9 cellular contexts compared by ENCODE assay signal in the genomic region with DNA sequence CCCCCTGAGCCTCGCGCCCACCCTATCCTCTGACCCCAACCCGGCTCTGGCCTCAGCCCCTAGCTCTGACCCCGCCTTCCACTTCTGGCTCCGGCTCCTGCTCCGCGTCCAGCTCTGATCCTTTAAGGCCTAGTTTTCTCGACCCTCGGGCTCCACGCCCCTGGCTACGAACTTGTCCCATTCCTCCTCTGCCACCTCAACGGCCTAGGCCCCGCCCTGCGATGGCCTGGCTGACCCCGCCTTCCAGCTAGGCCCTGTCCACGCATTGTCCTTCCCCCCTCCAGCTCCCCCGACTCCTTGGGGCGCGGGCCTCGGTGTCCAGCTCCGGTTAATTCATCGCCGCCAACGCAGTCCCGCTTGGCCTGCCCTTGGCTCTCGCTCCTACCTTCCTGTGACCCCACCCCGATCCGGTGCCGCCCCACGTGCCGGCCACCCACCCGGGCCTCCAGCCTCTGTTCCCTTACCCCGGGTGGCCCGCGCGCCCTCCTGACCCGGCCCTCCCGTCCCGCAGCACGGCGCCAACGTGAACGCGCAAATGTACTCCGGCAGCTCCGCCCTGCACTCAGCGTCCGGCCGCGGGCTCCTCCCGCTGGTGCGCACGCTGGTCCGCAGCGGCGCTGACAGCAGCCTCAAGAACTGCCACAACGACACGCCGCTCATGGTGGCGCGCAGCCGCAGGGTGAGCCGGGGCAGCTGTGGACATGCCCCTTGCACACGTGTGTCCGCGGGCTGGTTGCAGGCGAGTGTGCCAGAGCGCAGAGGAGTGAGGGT. TPM values are rescaled to one million over a fixed set of nuclear protein-coding genes. Genes with fewer than 3 reads are reported as not detected.
DNase-seq lines count a peak whose midpoint lies in the region; ATAC-seq, FAIRE-seq and TF ChIP-seq lines count a peak whose summit lies in the region.
"Had no signal": no experiment of that assay in that cellular context is flagged by ENCODE, and none has a peak within 500 bp of the region (broad histone marks: within the 10 kb centered on the region; RNA-seq: fewer than 3 reads in every experiment).

No MANE protein-coding gene starts in this region.

- H3K27me3 ChIP-seq in SK-N-SH (ENCODE audit: insufficient read depth) (no peaks in the 10 kb centered on the region), H1 (replicated peaks in 1 of 4; ENCODE audit: control insufficient read depth in 3 of 4, extremely low read depth in 1 of 4, insufficient read depth in 3 of 4, low read length in 3 of 4) (peaks cover 26 to 46% (median 42%) of the 10 kb centered on the region in 4 experiments), mesenchymal stem cell (ENCODE audit: control insufficient read depth in 1 of 2, insufficient read depth in 1 of 2, low read length in 2 of 2) (no peaks in the 10 kb centered on the region), testis (no peaks in the 10 kb centered on the region)

- H3K4me3 ChIP-seq in SK-N-SH (ENCODE audit: low read depth in 2 of 2, low read length in 1 of 2) (peak overlapping the region in 1 of 2 experiments; percentile 28; a peak in 2 of 4 replicates), H1 (ENCODE audit: extremely low read depth in 1 of 4, insufficient read depth in 2 of 4, low read depth in 3 of 4, low read length in 4 of 4) (peak overlapping the region; percentile 42 to 66 (median 54)), mesenchymal stem cell (ENCODE audit: insufficient read depth in 1 of 2, low read depth in 1 of 2, low read length in 2 of 2) (peak overlapping the region; percentile 49 to 72), testis (peak overlapping the region; percentile 22 to 60)

- peak; percentile 87 for DNase-seq in SK-N-SH
- DNase-seq in H1 (ENCODE audit: low read depth in 1 of 2, low spot score in 2 of 2) = peak in 1 of 2 experiments; percentile 77
- peak; percentile 88 for DNase-seq in mesenchymal stem cell
- DNase-seq in testis = peak; percentile 78
- no peak for DNase-seq in GM10248 (ENCODE audit: extremely low spot score)

- 0 out of 2 replicates have a peak, but pooled peaks cover 5% of the 10 kb centered on the region for H3K79me2 ChIP-seq in SK-N-SH (ENCODE audit: insufficient read depth)
- no peaks in the 10 kb centered on the region for H3K79me2 ChIP-seq in H1 (ENCODE audit: control insufficient read depth in 1 of 2, insufficient read depth in 2 of 2, low read length in 2 of 2)

- ATAC-seq in SK-N-SH treated with all-trans-retinoic acid at 6 μM for 48 hours (no peak), GM19351 (IDR thresholded peaks at IDR 0.05; ENCODE audit: unreplicated experiment) (no peak)
- no peak for ATAC-seq in activated T-helper 17 cell treated with anti-CD3 and anti-CD28 coated beads, Interleukin-2, amount 50 U/mL, for 72 hours (replicated peaks)

- no peaks in the 10 kb centered on the region for H3K9me3 Mint-ChIP-seq in activated T-helper 17 cell treated with anti-CD3 and anti-CD28 coated beads, Interleukin-2, amount 50 U/mL, for 72 hours

- no peaks in the 10 kb centered on the region for H3K9me3 ChIP-seq in SK-N-SH
- no peaks in the 10 kb centered on the region for H3K9me3 ChIP-seq in H1 (ENCODE audit: insufficient read depth in 2 of 2, low read depth in 1 of 2, low read length in 1 of 2)
- no peaks in the 10 kb centered on the region for H3K9me3 ChIP-seq in mesenchymal stem cell (ENCODE audit: control insufficient read depth, low read length)
- H3K9me3 ChIP-seq in testis = no peaks in the 10 kb centered on the region

- H4K20me1 ChIP-seq in SK-N-SH (ENCODE audit: insufficient read depth) = peaks cover under 1% of the 10 kb centered on the region; the same call in 1 of the 2 replicates
- peaks cover 0 to 6% of the 10 kb centered on the region in 2 experiments for H4K20me1 ChIP-seq in H1 (replicated peaks in 1 of 2; ENCODE audit: control insufficient read depth in 1 of 2, insufficient read depth in 2 of 2, low read length in 2 of 2)

- H3K27ac Mint-ChIP-seq in activated T-helper 17 cell treated with anti-CD3 and anti-CD28 coated beads, Interleukin-2, amount 50 U/mL, for 72 hours = no peak overlapping the region

- peak overlapping the region; percentile 7; the same call in 1 of the 2 replicates for H4K8ac ChIP-seq in H1 (ENCODE audit: extremely low read depth, insufficient read depth, low read length)
- H4K8ac ChIP-seq in mesenchymal stem cell (ENCODE audit: low read length) = peak overlapping the region; percentile 74

- no peak overlapping the region for H4K91ac ChIP-seq in H1 (replicated peaks; ENCODE audit: insufficient read length, low read length)
- H4K91ac ChIP-seq in mesenchymal stem cell (ENCODE audit: low read length) = peak overlapping the region; percentile 67

- no peak overlapping the region for H3K4me2 ChIP-seq in SK-N-SH
- peak overlapping the region; percentile 81 to 100 for H3K4me2 ChIP-seq in H1 (ENCODE audit: insufficient read depth in 1 of 2, low read depth in 2 of 2, low read length in 2 of 2)
- H3K4me2 ChIP-seq in mesenchymal stem cell (ENCODE audit: low read length, poor library complexity, severe bottlenecking) = peak overlapping the region; percentile 79

- POLR2A ChIA-PET in SK-N-SH (lab: Yijun Ruan, JAX) (interaction anchor here (1.6 kb wide), 1 partner anchor 36 kb away, joined by 3 read pairs; no protein-coding TSS in a partner anchor), H1 (lab: Charles Lee; ENCODE audit: partially characterized antibody) (interaction anchor here (0.6 to 2.5 kb wide), 8 partner anchors 13 to 75 kb away, joined by 3 to 7 read pairs (median 4); a partner anchor contains a TSS), GM10248 (lab: Yijun Ruan, JAX) (interaction anchor here (0.8 kb wide), 1 partner anchor 8 kb away, joined by 3 read pairs; no protein-coding TSS in a partner anchor)

- no peak overlapping the region for H3K4me3 Mint-ChIP-seq in activated T-helper 17 cell treated with anti-CD3 and anti-CD28 coated beads, Interleukin-2, amount 50 U/mL, for 72 hours

- TF ChIP-seq POLR2A in H1 (IDR thresholded peaks at IDR 0.05; ENCODE audit: control extremely low read depth in 1 of 2, low read depth in 2 of 2, low read length in 2 of 2) (no peak), testis (IDR thresholded peaks at IDR 0.05) (no peak)

- H3K23me2 ChIP-seq in H1 (ENCODE audit: low read depth, low read length) = peaks cover 29% of the 10 kb centered on the region

- 87% methylated on average over 47 of the region's 68 CpGs for WGBS in SK-N-SH (ENCODE audit: low lambda C conversion rate)
- WGBS in H1 (ENCODE audit: extremely low coverage in 1 of 2, insufficient coverage in 1 of 2, insufficient read length in 1 of 2, insufficient replicate concordance in 2 of 2, low coverage in 1 of 2, low lambda C conversion rate in 2 of 2, missing lambda C conversion rate in 1 of 2), 2 experiments = 1% methylated on average over 50 of the region's 68 CpGs; no CpG with 5 or more reads in 1 of the 2 experiments
- under 1% methylated on average over 68 of the region's 68 CpGs for WGBS in mesenchymal stem cell
- WGBS in testis, 2 donors = 27 to 31% methylated on average over 43 to 68 of the region's 68 CpGs

- peaks cover 84% of the 10 kb centered on the region for H3K36me3 Mint-ChIP-seq in activated T-helper 17 cell treated with anti-CD3 and anti-CD28 coated beads, Interleukin-2, amount 50 U/mL, for 72 hours (ENCODE audit: low read depth)

- no peak overlapping the region for H2AK5ac ChIP-seq in H1 (ENCODE audit: low read depth, low read length)
- H2AK5ac ChIP-seq in mesenchymal stem cell (ENCODE audit: low read length, severe bottlenecking) = no peak overlapping the region

- no peak overlapping the region for H2BK20ac ChIP-seq in H1 (ENCODE audit: low read length)

- TF ChIP-seq EP300 in SK-N-SH (IDR thresholded peaks at IDR 0.05; ENCODE audit: borderline replicate concordance in 1 of 2, low read depth in 1 of 2, low read length in 1 of 2) (no peak), H1 (IDR thresholded peaks at IDR 0.05; ENCODE audit: borderline replicate concordance in 1 of 2, low read depth in 2 of 2, low read length in 2 of 2) (no peak)

- CTCF ChIA-PET in SK-N-SH (lab: Yijun Ruan, JAX) = interaction anchor here (0.9 to 8.7 kb wide), 10 partner anchors 9 to 101 kb away, joined by 3 to 86 read pairs (median 4); no protein-coding TSS in a partner anchor
- CTCF ChIA-PET in H1 (lab: Charles Lee; ENCODE audit: partially characterized antibody) = interaction anchor here (0.5 to 2.5 kb wide), 19 partner anchors 8 to 411 kb away, joined by 3 to 34 read pairs (median 4); no protein-coding TSS in a partner anchor
- CTCF ChIA-PET in GM10248 (lab: Yijun Ruan, JAX) = interaction anchor here (1.0 to 1.2 kb wide), 5 partner anchors 8 to 34 kb away, joined by 3 to 6 read pairs (median 4); no protein-coding TSS in a partner anchor

- H3F3A ChIP-seq in SK-N-SH (replicated peaks; ENCODE audit: insufficient read depth) = peaks cover 10% of the 10 kb centered on the region

- H3K4me1 ChIP-seq in SK-N-SH (ENCODE audit: control insufficient read depth in 1 of 2, insufficient read depth in 2 of 2, low read depth in 1 of 2, low read length in 1 of 2) (peaks cover 18 to 21% of the 10 kb centered on the region in 2 experiments; a peak in 3 of 4 replicates), H1 (replicated peaks in 1 of 4; ENCODE audit: control insufficient read depth in 3 of 4, insufficient read depth in 4 of 4, low read length in 3 of 4) (peaks cover 12 to 38% (median 17%) of the 10 kb centered on the region in 4 experiments), mesenchymal stem cell (ENCODE audit: control insufficient read depth, insufficient read depth, low read depth, low read length) (peaks cover 55% of the 10 kb centered on the region), testis (peaks cover 39% of the 10 kb centered on the region)

- H3K9ac ChIP-seq in SK-N-SH = no peak overlapping the region
- H3K9ac ChIP-seq in H1 (replicated peaks in 1 of 4; ENCODE audit: extremely low read depth in 1 of 4, low read depth in 3 of 4, low read length in 3 of 4) = 0 out of 7 replicates have a peak overlapping the region, but pooled peaks of 2 of the 4 experiments have one; percentile 1 to 24
- H3K9ac ChIP-seq in mesenchymal stem cell (ENCODE audit: low read length) = peak overlapping the region; percentile 75

- H2BK120ac ChIP-seq in H1 (replicated peaks; ENCODE audit: low read depth, low read length) (no peak overlapping the region), mesenchymal stem cell (ENCODE audit: low read depth, low read length) (peak overlapping the region; percentile 44)

- H3K56ac ChIP-seq in H1 (replicated peaks; ENCODE audit: insufficient read length, low read depth, low read length) = no peak overlapping the region

- no peak overlapping the region for H4K5ac ChIP-seq in H1 (ENCODE audit: insufficient read length, low read depth, low read length)

- H3K9me2 ChIP-seq in SK-N-SH = no peaks in the 10 kb centered on the region

- no peak overlapping the region for H3K27ac ChIP-seq in SK-N-SH (ENCODE audit: low read depth in 2 of 2, low read length in 1 of 2)
- no peak overlapping the region for H3K27ac ChIP-seq in H1 (ENCODE audit: low read depth, low read length)
- no peak overlapping the region for H3K27ac ChIP-seq in mesenchymal stem cell (ENCODE audit: low read length, poor library complexity, severe bottlenecking)
- H3K27ac ChIP-seq in testis = peak overlapping the region; percentile 69 to 83

- TF ChIP-seq CTCF in SK-N-SH (IDR thresholded peaks at IDR 0.05) (no peak), H1 (IDR thresholded peaks at IDR 0.05; ENCODE audit: control extremely low read depth in 1 of 3, insufficient read depth in 1 of 3, low read depth in 1 of 3, low read length in 3 of 3) (peak in 2 of 3 experiments; percentile 4 to 17; a peak in 2 of 4 replicates), testis (IDR thresholded peaks at IDR 0.05) (no peak), GM10248 (IDR thresholded peaks at IDR 0.05; ENCODE audit: control extremely low read depth, extremely low read depth, low read depth, missing control alignments) (no peak)

- peak overlapping the region; percentile 90; the same call in 1 of the 2 replicates for H2BK12ac ChIP-seq in H1 (ENCODE audit: low read depth, low read length)
- peak overlapping the region; percentile 61 to 88 for H2BK12ac ChIP-seq in mesenchymal stem cell (ENCODE audit: low read length in 2 of 2)

- H3K23ac ChIP-seq in H1 (ENCODE audit: insufficient read length) (no peak overlapping the region), mesenchymal stem cell (ENCODE audit: low read length in 2 of 2) (peak overlapping the region in 1 of 2 experiments; percentile 16)

- no peaks in the 10 kb centered on the region for H3K79me1 ChIP-seq in H1 (ENCODE audit: low read depth, low read length)
- H3K79me1 ChIP-seq in mesenchymal stem cell (replicated peaks; ENCODE audit: low read length, poor library complexity, severe bottlenecking) = peaks cover 2% of the 10 kb centered on the region

- H3K36me3 ChIP-seq in SK-N-SH (replicated peaks in 1 of 2; ENCODE audit: control insufficient read depth in 1 of 2, insufficient read depth in 2 of 2, low read length in 1 of 2) (peaks cover 19 to 21% of the 10 kb centered on the region in 2 experiments), H1 (ENCODE audit: control insufficient read depth in 2 of 4, insufficient read depth in 4 of 4, low read length in 3 of 4) (no peaks in the 10 kb centered on the region), mesenchymal stem cell (ENCODE audit: control insufficient read depth in 1 of 2, insufficient read depth in 2 of 2, low read depth in 1 of 2, low read length in 2 of 2) (peaks cover 34 to 53% of the 10 kb centered on the region in 2 experiments), testis (ENCODE audit: low read depth, missing control alignments) (no peaks in the 10 kb centered on the region)

- no peak overlapping the region for H3K14ac ChIP-seq in H1 (ENCODE audit: insufficient read length)
- peak overlapping the region in 1 of 2 experiments; percentile 69 for H3K14ac ChIP-seq in mesenchymal stem cell (ENCODE audit: low read length in 2 of 2)

- H3K4ac ChIP-seq in H1 (replicated peaks; ENCODE audit: insufficient read length, low read depth, low read length) = no peak overlapping the region
- H3K4ac ChIP-seq in mesenchymal stem cell (ENCODE audit: low read depth in 1 of 2, low read length in 2 of 2) = peak overlapping the region; percentile 62 to 69

- H2AFZ ChIP-seq in SK-N-SH (ENCODE audit: low read depth) (no peak overlapping the region), H1 (ENCODE audit: low read length) (no peak overlapping the region), mesenchymal stem cell (ENCODE audit: low read depth, low read length) (no peak overlapping the region)

- no peaks in the 10 kb centered on the region for H3K27me3 Mint-ChIP-seq in activated T-helper 17 cell treated with anti-CD3 and anti-CD28 coated beads, Interleukin-2, amount 50 U/mL, for 72 hours

- H2BK15ac ChIP-seq in H1 (ENCODE audit: low read length) (peak overlapping the region; percentile 95; the same call in 1 of the 2 replicates), mesenchymal stem cell (ENCODE audit: low read depth, poor library complexity, severe bottlenecking) (peak overlapping the region; percentile 15)

- H2BK5ac ChIP-seq in H1 (ENCODE audit: low read depth, low read length) (peak overlapping the region; percentile 39; the same call in 1 of the 2 replicates), mesenchymal stem cell (ENCODE audit: low read depth, low read length, poor library complexity, severe bottlenecking) (no peak overlapping the region)

- H3K18ac ChIP-seq in H1 (ENCODE audit: extremely low read depth, low read length) (peak overlapping the region; percentile 83; the same call in 1 of the 2 replicates), mesenchymal stem cell (ENCODE audit: low read depth in 1 of 2, low read length in 2 of 2) (peak overlapping the region; percentile 74 to 98)

- no peak for TF ChIP-seq RAD21 in SK-N-SH (IDR thresholded peaks at IDR 0.05; ENCODE audit: low read length)
- no peak; a peak in 1 of 4 replicates for TF ChIP-seq RAD21 in H1 (IDR thresholded peaks at IDR 0.05 in 1 of 2, conservative IDR thresholded peaks at IDR 0.05 in 1 of 2; ENCODE audit: low read depth in 2 of 2, low read length in 2 of 2)

- FAIRE-seq in H1 (lab: Jason Lieb, UNC) = no peak
- FAIRE-seq: endometrium had no signal

- intact Hi-C loops in testis (cut with DNase I; ENCODE audit: low total_unique reads) = no loop called here

- peaks cover 10% of the 10 kb centered on the region for H3K4me1 Mint-ChIP-seq in activated T-helper 17 cell treated with anti-CD3 and anti-CD28 coated beads, Interleukin-2, amount 50 U/mL, for 72 hours

RNA-seq across cellular contexts. Expression of a gene that starts 9.4 kb away (rescaled TPM):
- 7.5 and 19.2 TPM in 2 replicates for polyA plus RNA-seq in SK-N-SH (2012; rRNA removed)
- polyA plus RNA-seq in SK-N-SH (2012; cell fraction: cytosol; rRNA removed) = 8.9 and 12.7 TPM in 2 replicates
- 49.3 and 90.0 TPM in 2 replicates for polyA plus RNA-seq in SK-N-SH (2012; cell fraction: nucleus; rRNA removed)
- 1.7 and 2.4 TPM in 2 replicates for total RNA-seq in H1 (2021; fragmentation: NEBNext Ultra II Directional; extraction: Animal tissue kit (Norgen Biotek cat#: 25700))
- 0.88 and 3.0 TPM in 2 replicates for polyA plus RNA-seq in H1 (2011; rRNA removed)
- polyA plus RNA-seq in H1 (2011; cell fraction: cytosol; rRNA removed) = 1.5 TPM
- 2.2 TPM for polyA plus RNA-seq in H1 (2011; cell fraction: nucleus; rRNA removed)
- 1.7 to 3.7 TPM (median 2.5 TPM) in 4 replicates for polyA plus RNA-seq in H1 (2012, experiment 1 of 2)
- 2.0 TPM for polyA plus RNA-seq in H1 (2012, experiment 2 of 2)
- polyA plus RNA-seq in H1 (2013, experiment 1 of 2) = 2.5 TPM
- polyA plus RNA-seq in H1 (2013, experiment 2 of 2) = 3.0 TPM
- polyA minus RNA-seq in H1 (2011; rRNA and poly(A)+ RNA removed) = 0.24 and 0.28 TPM in 2 replicates
- 2.6 TPM for polyA minus RNA-seq in H1 (2011; cell fraction: cytosol; rRNA and poly(A)+ RNA removed)
- polyA minus RNA-seq in H1 (2011; cell fraction: nucleus; rRNA and poly(A)+ RNA removed) = 1.2 TPM
- 48.8 TPM for polyA plus RNA-seq in mesenchymal stem cell (2013, experiment 1 of 2)
- polyA plus RNA-seq in mesenchymal stem cell (2013, experiment 2 of 2) = 47.7 TPM
- total RNA-seq in testis = 10 to 100 TPM; 31.7 to 38.1 TPM
- polyA plus RNA-seq in testis (ENCODE audit: insufficient read depth, low read depth, low replicate concordance) = 15.5 TPM
- 10 to 100 TPM; 79.0 to 86.3 TPM for total RNA-seq in activated T-helper 17 cell treated with anti-CD3 and anti-CD28 coated beads, Interleukin-2, amount 50 U/mL, for 72 hours

RNA-seq across cellular contexts. Expression of a gene that starts 19.8 kb away (rescaled TPM):
- polyA plus RNA-seq in SK-N-SH (2012; rRNA removed) (not detected in 2 replicates), H1 (2011; rRNA removed) (35.7 and 53.4 TPM in 2 replicates), testis (ENCODE audit: insufficient read depth, low read depth, low replicate concordance) (1.9 TPM)
- not detected in 2 replicates for polyA plus RNA-seq in SK-N-SH (2012; cell fraction: cytosol; rRNA removed)
- 0.04 TPM in 1 of 2 replicates, not detected in the other for polyA plus RNA-seq in SK-N-SH (2012; cell fraction: nucleus; rRNA removed)
- total RNA-seq in H1 (2021; fragmentation: NEBNext Ultra II Directional; extraction: Animal tissue kit (Norgen Biotek cat#: 25700)) = 17.4 and 19.2 TPM in 2 replicates
- polyA plus RNA-seq in H1 (2011; cell fraction: cytosol; rRNA removed) = 29.6 TPM
- polyA plus RNA-seq in H1 (2011; cell fraction: nucleus; rRNA removed) = 73.8 TPM
- polyA plus RNA-seq in H1 (2012, experiment 1 of 2) = 10.4 to 27.8 TPM (median 20.4 TPM) in 4 replicates
- polyA plus RNA-seq in H1 (2012, experiment 2 of 2) = 14.5 TPM
- 15.0 TPM for polyA plus RNA-seq in H1 (2013, experiment 1 of 2)
- polyA plus RNA-seq in H1 (2013, experiment 2 of 2) = 13.7 TPM
- polyA minus RNA-seq in H1 (2011; rRNA and poly(A)+ RNA removed) = 20.2 and 26.7 TPM in 2 replicates
- polyA minus RNA-seq in H1 (2011; cell fraction: cytosol; rRNA and poly(A)+ RNA removed) = 23.1 TPM
- polyA minus RNA-seq in H1 (2011; cell fraction: nucleus; rRNA and poly(A)+ RNA removed) = 37.0 TPM
- not detected for polyA plus RNA-seq in mesenchymal stem cell (2013, experiment 1 of 2)
- not detected for polyA plus RNA-seq in mesenchymal stem cell (2013, experiment 2 of 2)
- total RNA-seq in testis = 1 to 10 TPM; 4.9 to 6.9 TPM
- not detected for total RNA-seq in activated T-helper 17 cell treated with anti-CD3 and anti-CD28 coated beads, Interleukin-2, amount 50 U/mL, for 72 hours

RNA-seq across cellular contexts. Expression of a gene that starts 51.0 kb away (rescaled TPM):
- polyA plus RNA-seq in SK-N-SH (2012; rRNA removed) (9.7 and 34.0 TPM in 2 replicates), H1 (2011; rRNA removed) (32.5 and 84.3 TPM in 2 replicates), testis (ENCODE audit: insufficient read depth, low read depth, low replicate concordance) (113 TPM)
- polyA plus RNA-seq in SK-N-SH (2012; cell fraction: cytosol; rRNA removed) = 13.8 and 20.8 TPM in 2 replicates
- 49.8 and 71.7 TPM in 2 replicates for polyA plus RNA-seq in SK-N-SH (2012; cell fraction: nucleus; rRNA removed)
- 81.4 and 83.0 TPM in 2 replicates for total RNA-seq in H1 (2021; fragmentation: NEBNext Ultra II Directional; extraction: Animal tissue kit (Norgen Biotek cat#: 25700))
- polyA plus RNA-seq in H1 (2011; cell fraction: cytosol; rRNA removed) = 29.6 TPM
- 172 TPM for polyA plus RNA-seq in H1 (2011; cell fraction: nucleus; rRNA removed)
- 73.9 to 108 TPM (median 100 TPM) in 4 replicates for polyA plus RNA-seq in H1 (2012, experiment 1 of 2)
- 60.5 TPM for polyA plus RNA-seq in H1 (2012, experiment 2 of 2)
- polyA plus RNA-seq in H1 (2013, experiment 1 of 2) = 107 TPM
- 98.4 TPM for polyA plus RNA-seq in H1 (2013, experiment 2 of 2)
- 12.6 and 16.0 TPM in 2 replicates for polyA minus RNA-seq in H1 (2011; rRNA and poly(A)+ RNA removed)
- polyA minus RNA-seq in H1 (2011; cell fraction: cytosol; rRNA and poly(A)+ RNA removed) = 45.1 TPM
- polyA minus RNA-seq in H1 (2011; cell fraction: nucleus; rRNA and poly(A)+ RNA removed) = 38.0 TPM
- 19.9 TPM for polyA plus RNA-seq in mesenchymal stem cell (2013, experiment 1 of 2)
- polyA plus RNA-seq in mesenchymal stem cell (2013, experiment 2 of 2) = 20.0 TPM
- 100 to 1,000 TPM in 1 of 2 donors, 10 to 100 TPM in 1; 67.8 to 128 TPM for total RNA-seq in testis
- not detected for total RNA-seq in activated T-helper 17 cell treated with anti-CD3 and anti-CD28 coated beads, Interleukin-2, amount 50 U/mL, for 72 hours

RNA-seq across cellular contexts. Expression of a gene that starts 59.0 kb away (rescaled TPM):
- polyA plus RNA-seq in SK-N-SH (2012; rRNA removed) (not detected in 2 replicates), H1 (2011; rRNA removed) (not detected in 2 replicates), testis (ENCODE audit: insufficient read depth, low read depth, low replicate concordance) (not detected)
- polyA plus RNA-seq in SK-N-SH (2012; cell fraction: cytosol; rRNA removed) = not detected in 2 replicates
- 0.04 TPM in 1 of 2 replicates, not detected in the other for polyA plus RNA-seq in SK-N-SH (2012; cell fraction: nucleus; rRNA removed)
- not detected in 2 replicates for total RNA-seq in H1 (2021; fragmentation: NEBNext Ultra II Directional; extraction: Animal tissue kit (Norgen Biotek cat#: 25700))
- not detected for polyA plus RNA-seq in H1 (2011; cell fraction: cytosol; rRNA removed)
- polyA plus RNA-seq in H1 (2011; cell fraction: nucleus; rRNA removed) = not detected
- not detected in 4 replicates for polyA plus RNA-seq in H1 (2012, experiment 1 of 2)
- polyA plus RNA-seq in H1 (2012, experiment 2 of 2) = not detected
- not detected for polyA plus RNA-seq in H1 (2013, experiment 1 of 2)
- not detected for polyA plus RNA-seq in H1 (2013, experiment 2 of 2)
- not detected in 2 replicates for polyA minus RNA-seq in H1 (2011; rRNA and poly(A)+ RNA removed)
- not detected for polyA minus RNA-seq in H1 (2011; cell fraction: cytosol; rRNA and poly(A)+ RNA removed)
- polyA minus RNA-seq in H1 (2011; cell fraction: nucleus; rRNA and poly(A)+ RNA removed) = not detected
- not detected for polyA plus RNA-seq in mesenchymal stem cell (2013, experiment 1 of 2)
- polyA plus RNA-seq in mesenchymal stem cell (2013, experiment 2 of 2) = not detected
- under 1 TPM in 1 of 2 donors, not detected in 1; 0.50 TPM for total RNA-seq in testis
- not detected for total RNA-seq in activated T-helper 17 cell treated with anti-CD3 and anti-CD28 coated beads, Interleukin-2, amount 50 U/mL, for 72 hours

Comparison
In these comparisons a context has a peak if more than half of its experiments do, and no peak if none do; other contexts are left out.
1. H3K27ac ChIP-seq: peak in testis (2 of 2); none in SK-N-SH (0 of 2), H1 (single experiment) and mesenchymal stem cell (single experiment).
2. CTCF ChIP-seq: peak in H1 (2 of 3); none in SK-N-SH (single experiment), testis (0 of 3) and GM10248 (single experiment).
3. RNA of a gene that starts 19.8 kb away (total RNA-seq): 17.4 to 19.2 TPM in H1 and 4.9 to 6.9 TPM in testis; not detected in activated T-helper 17 cell treated with anti-CD3 and anti-CD28 coated beads, Interleukin-2, amount 50 U/mL, for 72 hours; every median in the first group is over 4 times any median in the second.
4. RNA of a gene that starts 51.0 kb away (total RNA-seq): 67.8 to 128 TPM in testis and 81.4 to 83.0 TPM in H1; not detected in activated T-helper 17 cell treated with anti-CD3 and anti-CD28 coated beads, Interleukin-2, amount 50 U/mL, for 72 hours; every median in the first group is over 10 times any median in the second.